ENCODE assay signal across 22 cellular contexts in the genomic region with DNA sequence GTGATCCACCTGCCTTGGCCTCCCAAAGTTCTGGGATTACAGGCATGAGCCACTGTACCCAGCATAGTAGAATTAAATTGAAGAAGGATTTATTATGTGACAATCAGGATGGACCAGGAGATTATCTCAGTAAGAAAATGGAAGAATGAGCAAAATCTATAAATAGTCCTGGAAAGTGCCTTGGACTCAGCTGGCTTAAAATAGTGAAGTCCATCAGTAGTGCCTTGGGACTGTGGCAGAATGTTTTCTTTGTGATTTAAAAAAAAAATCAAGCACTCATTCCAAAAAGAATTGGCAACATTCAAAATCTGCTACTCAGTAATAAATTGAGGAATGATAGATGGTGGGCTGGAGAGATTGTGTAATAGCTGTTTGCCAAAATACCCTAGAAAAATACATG. TPM values are rescaled to one million over a fixed set of nuclear protein-coding genes. Genes with fewer than 3 reads are reported as not detected.
DNase-seq lines count a peak whose midpoint lies in the region; ATAC-seq, FAIRE-seq and TF ChIP-seq lines count a peak whose summit lies in the region.
"Had no signal": no experiment of that assay in that cellular context is flagged by ENCODE, and none has a peak within 500 bp of the region (broad histone marks: within the 10 kb centered on the region; RNA-seq: fewer than 3 reads in every experiment).

No MANE protein-coding gene starts in this region.

- BruUV-seq in IMR-90 (replicated peaks; lab: Mats Ljungman, UMichigan) (no TSS peak), K562 (replicated peaks; lab: Mats Ljungman, UMichigan) (no TSS peak), A673 (replicated peaks; lab: Mats Ljungman, UMichigan) (no TSS peak)

- no peak overlapping the region for H3K4me2 ChIP-seq in IMR-90 (ENCODE audit: low read depth, low read length)
- H3K4me2 ChIP-seq in K562 (ENCODE audit: insufficient read depth, low read length) = no peak overlapping the region
- no peak overlapping the region for H3K4me2 ChIP-seq in Karpas-422 (ENCODE audit: low read depth, low read length, poor library complexity, severe bottlenecking)

- no peak overlapping the region for H2BK120ac ChIP-seq in IMR-90 (ENCODE audit: low read depth, low read length)

- TF ChIP-seq POLR2A in IMR-90 (IDR thresholded peaks at IDR 0.05; ENCODE audit: low read depth, low read length) (no peak), K562 (conservative IDR thresholded peaks at IDR 0.05) (no peak)

- no peak for TF ChIP-seq RAD21 in IMR-90 (IDR thresholded peaks at IDR 0.05; ENCODE audit: low read length)
- TF ChIP-seq RAD21 in K562 (CRISPR knock-in tag; conservative IDR thresholded peaks at IDR 0.05 in 1 of 2, IDR thresholded peaks at IDR 0.05 in 1 of 2) = no peak

- H3K9me3 ChIP-seq in IMR-90 (ENCODE audit: control insufficient read depth, insufficient read depth, low read length) = no peaks in the 10 kb centered on the region
- H3K9me3 ChIP-seq in K562 (replicated peaks; ENCODE audit: control insufficient read depth, insufficient read depth, low read depth, low read length) = no peaks in the 10 kb centered on the region
- no peaks in the 10 kb centered on the region for H3K9me3 ChIP-seq in tibial artery
- H3K9me3 ChIP-seq in Karpas-422 (ENCODE audit: low read length) = no peaks in the 10 kb centered on the region
- H3K9me3 ChIP-seq in A673 (ENCODE audit: low read depth, low read length, poor library complexity, severe bottlenecking) = no peaks in the 10 kb centered on the region
- H3K9me3 ChIP-seq: HAP-1 had no signal

- CTCF ChIA-PET in IMR-90 (lab: Yijun Ruan, JAX) = interaction anchor here (0.6 to 1.6 kb wide), 4 partner anchors 12 to 79 kb away, joined by 3 to 4 read pairs (median 3); no protein-coding TSS in a partner anchor
- CTCF ChIA-PET in K562 (lab: Yijun Ruan, JAX; ENCODE audit: low intra/inter-chr PET ratio) = interaction anchor here (0.6 to 1.0 kb wide), 2 partner anchors 161 to 679 kb away, joined by 3 read pairs; partner anchors contain the start of gene SOD2
- CTCF ChIA-PET in A673 (lab: Charles Lee) = no interaction called here

- H3K79me2 ChIP-seq in K562 (ENCODE audit: control insufficient read depth, insufficient read depth, low read length) (no peaks in the 10 kb centered on the region), Karpas-422 (ENCODE audit: low read length) (no peaks in the 10 kb centered on the region)

- H3K27ac ChIP-seq in IMR-90 (ENCODE audit: insufficient read depth, low read length) (no peak overlapping the region), K562 (ENCODE audit: extremely low read depth, low read depth, low read length) (no peak overlapping the region), tibial artery (peak overlapping the region; percentile 13 to 60), Karpas-422 (ENCODE audit: low read length) (no peak overlapping the region), A673 (ENCODE audit: low read depth, low read length, poor library complexity, severe bottlenecking) (no peak overlapping the region)
- H3K27ac ChIP-seq: C4-2B, GM23248, HL-60 had no signal

- H2AFZ ChIP-seq in IMR-90 (replicated peaks; ENCODE audit: low read length, poor library complexity) = no peak overlapping the region
- H2AFZ ChIP-seq in K562 (ENCODE audit: low read depth, low read length) = no peak overlapping the region
- H2AFZ ChIP-seq in Karpas-422 (ENCODE audit: low read length) = no peak overlapping the region
- H2AFZ ChIP-seq: GM23248 had no signal

- no peak overlapping the region for H2AK5ac ChIP-seq in IMR-90 (ENCODE audit: low read depth, low read length)

- no peak for FAIRE-seq in K562 (lab: Jason Lieb, UNC)
- FAIRE-seq: A204.1, D721Med, G401.6, GM12891 had no signal

- H3K4me1 ChIP-seq in IMR-90 (ENCODE audit: control insufficient read depth, insufficient read depth, low read length) (no peaks in the 10 kb centered on the region), K562 (replicated peaks in 1 of 2; ENCODE audit: control insufficient read depth in 2 of 2, insufficient read depth in 2 of 2, low read length in 2 of 2) (no peaks in the 10 kb centered on the region), tibial artery (peaks cover 0 to 37% (median 14%) of the 10 kb centered on the region in 4 donors), Karpas-422 (ENCODE audit: low read length) (no peaks in the 10 kb centered on the region), A673 (ENCODE audit: insufficient read depth, low read length, poor library complexity, severe bottlenecking) (no peaks in the 10 kb centered on the region)
- H3K4me1 ChIP-seq: Caco-2, HAP-1 had no signal

- no peak overlapping the region for H3K14ac ChIP-seq in IMR-90 (replicated peaks; ENCODE audit: low read depth, low read length)

- H3K9ac ChIP-seq in IMR-90 (ENCODE audit: low read depth, low read length) = no peak overlapping the region
- H3K9ac ChIP-seq in K562 (ENCODE audit: insufficient read depth in 1 of 2, low read depth in 2 of 2, low read length in 2 of 2) = no peak overlapping the region
- no peak overlapping the region for H3K9ac ChIP-seq in Karpas-422 (ENCODE audit: low read length)
- H3K9ac ChIP-seq: GM23248 had no signal

- TF ChIP-seq CTCF in IMR-90 (conservative IDR thresholded peaks at IDR 0.05; ENCODE audit: low read depth, low read length) (no peak), K562 (IDR thresholded peaks at IDR 0.05 in 2 of 3, conservative IDR thresholded peaks at IDR 0.05 in 1 of 3; ENCODE audit: insufficient read depth in 2 of 3, low read depth in 1 of 3, low read length in 3 of 3) (no peak), tibial artery (IDR thresholded peaks at IDR 0.05) (no peak), A673 (conservative IDR thresholded peaks at IDR 0.05; ENCODE audit: low read depth, low read length) (no peak)

- no peak overlapping the region for H2BK5ac ChIP-seq in IMR-90 (ENCODE audit: low read depth, low read length, poor library complexity, severe bottlenecking)

- POLR2A ChIA-PET in IMR-90 (lab: Charles Lee; ENCODE audit: unreplicated experiment) = no interaction called here
- POLR2A ChIA-PET in K562 (lab: Yijun Ruan, JAX) = interaction anchor here (0.5 to 0.9 kb wide), 3 partner anchors 9 to 35 kb away, joined by 3 to 9 read pairs (median 3); no protein-coding TSS in a partner anchor
- POLR2A ChIA-PET in A673 (lab: Charles Lee; ENCODE audit: low non-redundant PET) = no interaction called here

- no peak overlapping the region for H3K18ac ChIP-seq in IMR-90 (ENCODE audit: low read depth, low read length)

- intact Hi-C loops in IMR-90 (cut with micrococcal nuclease) = loop anchor here (2.0 kb wide), 1 partner anchor 163 kb away; no protein-coding TSS in a partner anchor
- intact Hi-C loops in K562 (cut with micrococcal nuclease) = loop anchor here (1.0 to 5.0 kb wide), 2 partner anchors 131 to 162 kb away; no protein-coding TSS in a partner anchor
- intact Hi-C loops in left ventricle myocardium superior (cut with micrococcal nuclease) = loop anchor here (10.0 kb wide), 1 partner anchor 91 kb away; no protein-coding TSS in a partner anchor
- intact Hi-C loops in tibial artery (cut with DNase I; ENCODE audit: low total_unique reads) = loop anchor here (5.0 kb wide), 1 partner anchor 161 kb away; the partner anchor contains the start of gene SOD2
- intact Hi-C loops in A673 (cut with micrococcal nuclease; ENCODE audit: unreplicated experiment) = loop anchor here (2.0 kb wide), 1 partner anchor 63 kb away; the partner anchor contains the start of gene MRPL18

- no peak for ATAC-seq in IMR-90 (ENCODE audit: low read depth)
- no peak for ATAC-seq in K562
- peak; percentile 66 for ATAC-seq in left ventricle myocardium superior

- H3K23ac ChIP-seq in IMR-90 (ENCODE audit: low read depth, low read length) = no peak overlapping the region

- no peak overlapping the region for H4K91ac ChIP-seq in IMR-90 (ENCODE audit: insufficient read depth, low read depth, low read length)

- H3K4ac ChIP-seq in IMR-90 (ENCODE audit: low read depth, low read length) = no peak overlapping the region

- H3K79me1 ChIP-seq in IMR-90 (ENCODE audit: low read depth in 1 of 2, low read length in 2 of 2) = no peaks in the 10 kb centered on the region

- H4K20me1 ChIP-seq in IMR-90 (ENCODE audit: insufficient read depth, low read length) = no peaks in the 10 kb centered on the region
- H4K20me1 ChIP-seq in K562 (replicated peaks; ENCODE audit: control insufficient read depth, insufficient read depth, low read length) = no peaks in the 10 kb centered on the region
- no peaks in the 10 kb centered on the region for H4K20me1 ChIP-seq in Karpas-422 (ENCODE audit: insufficient read depth, low read depth, low read length)

- no peak overlapping the region for H4K8ac ChIP-seq in IMR-90 (ENCODE audit: low read depth in 2 of 2, low read length in 2 of 2)

- H3K9me1 ChIP-seq in IMR-90 (ENCODE audit: insufficient read depth, low read length) (no peaks in the 10 kb centered on the region), K562 (ENCODE audit: control insufficient read depth, insufficient read depth, low read length) (no peaks in the 10 kb centered on the region)

- DNase-seq in IMR-90 = no peak
- DNase-seq in K562 (ENCODE audit: extremely low read depth in 1 of 4, low spot score in 3 of 4) = no peak
- no peak for DNase-seq in left ventricle myocardium superior
- DNase-seq in tibial artery = no peak
- DNase-seq in OCI-M2 (lab: John Stamatoyannopoulos, UW; ENCODE audit: unreplicated experiment) = no peak
- DNase-seq in Karpas-422 = no peak
- DNase-seq in A673 (ENCODE audit: low spot score) = no peak
- DNase-seq: AML-193; Caco-2; CD4-positive, alpha-beta T cell; GM23248 had no signal

- H3K4me3 ChIP-seq in IMR-90 (ENCODE audit: insufficient read depth, low read depth, low read length) (no peak overlapping the region), K562 (no peak overlapping the region), tibial artery (no peak overlapping the region), Karpas-422 (ENCODE audit: low read length) (no peak overlapping the region), A673 (ENCODE audit: low read depth, low read length, poor library complexity, severe bottlenecking) (no peak overlapping the region)
- H3K4me3 ChIP-seq: GM23248, HAP-1 had no signal

- H2BK15ac ChIP-seq in IMR-90 (ENCODE audit: low read depth, low read length) = no peak overlapping the region

- no peak overlapping the region for H3K56ac ChIP-seq in IMR-90 (ENCODE audit: extremely low read depth, insufficient read depth, low read length)

- H4K5ac ChIP-seq in IMR-90 (ENCODE audit: low read depth, low read length) = no peak overlapping the region

- H3K36me3 ChIP-seq in IMR-90 (ENCODE audit: control insufficient read depth, insufficient read depth, low read length) (no peaks in the 10 kb centered on the region), K562 (ENCODE audit: control insufficient read depth, insufficient read depth, low read length) (no peaks in the 10 kb centered on the region), tibial artery (no peaks in the 10 kb centered on the region), Karpas-422 (ENCODE audit: insufficient read depth, low read length) (no peaks in the 10 kb centered on the region), A673 (ENCODE audit: insufficient read depth, low read length, poor library complexity, severe bottlenecking) (no peaks in the 10 kb centered on the region)
- H3K36me3 ChIP-seq: HAP-1 had no signal

- TF ChIP-seq EP300 in K562 (IDR thresholded peaks at IDR 0.05; ENCODE audit: low read length) = no peak

- no peak overlapping the region for H2AK9ac ChIP-seq in IMR-90 (replicated peaks; ENCODE audit: low read depth, low read length, poor library complexity)

- in situ Hi-C loops in IMR-90 (cut with MboI; ENCODE audit: low sequenced_read_pairs) (loop anchor here (25.0 kb wide), 1 partner anchor 609 kb away; no protein-coding TSS in a partner anchor), K562 (cut with MboI) (no loop called here)

- H3K9me2 ChIP-seq in Karpas-422 (replicated peaks; ENCODE audit: insufficient read depth, low read length) = no peaks in the 10 kb centered on the region

- H3K27me3 ChIP-seq in IMR-90 (ENCODE audit: control insufficient read depth, insufficient read depth, low read length) = peaks cover 5% of the 10 kb centered on the region
- H3K27me3 ChIP-seq in K562 (ENCODE audit: control insufficient read depth in 2 of 2, insufficient read depth in 2 of 2, low read length in 2 of 2) = peaks cover 3 to 4% of the 10 kb centered on the region in 2 experiments; a peak in 4 of 5 replicates
- H3K27me3 ChIP-seq in tibial artery = no peaks in the 10 kb centered on the region
- no peaks in the 10 kb centered on the region for H3K27me3 ChIP-seq in Karpas-422 (ENCODE audit: low read length)
- H3K27me3 ChIP-seq in A673 (replicated peaks; ENCODE audit: insufficient read depth, low read depth, low read length, poor library complexity) = peaks cover 15% of the 10 kb centered on the region

- dilution Hi-C loops in IMR-90 (cut with HindIII; ENCODE audit: low sequenced_read_pairs, unreplicated experiment) = no loop called here

- H2BK20ac ChIP-seq in IMR-90 (ENCODE audit: low read depth, low read length) = no peak overlapping the region

RNA-seq across cellular contexts. Expression of gene MAS1, which starts 37.1 kb away (rescaled TPM):
- total RNA-seq in IMR-90 (2012; rRNA removed) (not detected in 2 replicates), K562 (2014; rRNA removed) (not detected in 2 replicates), K562 (2014; rRNA removed; fragmentation: Illumina TruSeq; extraction: Trizol) (not detected in 2 replicates), K562 (2015; rRNA removed; fragmentation: Illumina TruSeq; extraction: Trizol) (not detected in 2 replicates), K562 (2021) (not detected in 2 replicates), left ventricle myocardium superior (not detected), A673 (2021) (not detected in 2 replicates)
- polyA plus RNA-seq in IMR-90 (2012; rRNA removed) (under 0.01 TPM in 1 of 2 replicates, not detected in the other), K562 (2011; rRNA removed) (not detected in 2 replicates), K562 (2014; fragmentation: Illumina TruSeq; extraction: Trizol) (not detected in 2 replicates), K562 (2014; fragmentation: Nextera tagmentation; extraction: Ambion mirVana) (not detected), K562 (2014; rRNA removed) (not detected in 2 replicates)
- polyA plus RNA-seq in IMR-90 (2012; cell fraction: cytosol; rRNA removed) = not detected in 2 replicates
- not detected in 2 replicates for polyA plus RNA-seq in IMR-90 (2012; cell fraction: nucleus; rRNA removed; ENCODE audit: low replicate concordance)
- total RNA-seq in K562 (2011; cell fraction: chromatin; rRNA removed; ENCODE audit: low replicate concordance) = not detected in 2 replicates
- total RNA-seq in K562 (2011; cell fraction: nucleolus; rRNA removed) = not detected in 2 replicates
- not detected in 2 replicates for total RNA-seq in K562 (2011; cell fraction: nucleoplasm; rRNA removed)
- not detected in 2 replicates for polyA plus RNA-seq in K562 (2011; cell fraction: cytosol; rRNA removed)
- not detected in 2 replicates for polyA plus RNA-seq in K562 (2011; cell fraction: nucleus; rRNA removed)
- not detected in 2 replicates for polyA plus RNA-seq in K562 (2012)
- not detected in 2 replicates for polyA minus RNA-seq in K562 (2011; rRNA and poly(A)+ RNA removed)
- not detected in 2 replicates for polyA minus RNA-seq in K562 (2011; cell fraction: cytosol; rRNA and poly(A)+ RNA removed)
- not detected in 2 replicates for polyA minus RNA-seq in K562 (2011; cell fraction: nucleus; rRNA and poly(A)+ RNA removed)
- total RNA-seq in Karpas-422 (2014; rRNA removed; shearing (Covaris generic); ENCODE audit: low replicate concordance) = not detected in 2 replicates
- total RNA-seq: Caco-2; CD4-positive, alpha-beta T cell; GM23248; H4; HT1080 had no signal
- polyA plus RNA-seq: BJ, GM23248, IgD-negative memory B cell had no signal

RNA-seq across cellular contexts. Expression of gene PNLDC1, which starts 53.7 kb away (rescaled TPM):
- total RNA-seq in IMR-90 (2012; rRNA removed) = not detected in 2 replicates
- not detected in 2 replicates for polyA plus RNA-seq in IMR-90 (2012; rRNA removed)
- not detected in 2 replicates for polyA plus RNA-seq in IMR-90 (2012; cell fraction: cytosol; rRNA removed)
- not detected in 2 replicates for polyA plus RNA-seq in IMR-90 (2012; cell fraction: nucleus; rRNA removed; ENCODE audit: low replicate concordance)
- not detected in 2 replicates for total RNA-seq in K562 (2011; cell fraction: chromatin; rRNA removed; ENCODE audit: low replicate concordance)
- total RNA-seq in K562 (2011; cell fraction: nucleolus; rRNA removed) = not detected in 2 replicates
- not detected in 2 replicates for total RNA-seq in K562 (2011; cell fraction: nucleoplasm; rRNA removed)
- total RNA-seq in K562 (2014; rRNA removed) = not detected in 2 replicates
- total RNA-seq in K562 (2014; rRNA removed; fragmentation: Illumina TruSeq; extraction: Trizol) = not detected in 2 replicates
- not detected in 2 replicates for total RNA-seq in K562 (2015; rRNA removed; fragmentation: Illumina TruSeq; extraction: Trizol)
- total RNA-seq in K562 (2021) = not detected in 2 replicates
- not detected in 2 replicates for polyA plus RNA-seq in K562 (2011; rRNA removed)
- 0.12 TPM in 1 of 2 replicates, not detected in the other for polyA plus RNA-seq in K562 (2011; cell fraction: cytosol; rRNA removed)
- polyA plus RNA-seq in K562 (2011; cell fraction: nucleus; rRNA removed) = not detected in 2 replicates
- polyA plus RNA-seq in K562 (2012) = 0.04 and 0.28 TPM in 2 replicates
- polyA plus RNA-seq in K562 (2014; fragmentation: Illumina TruSeq; extraction: Trizol) = not detected in 2 replicates
- not detected for polyA plus RNA-seq in K562 (2014; fragmentation: Nextera tagmentation; extraction: Ambion mirVana)
- polyA plus RNA-seq in K562 (2014; rRNA removed) = 0.07 and 0.12 TPM in 2 replicates
- polyA minus RNA-seq in K562 (2011; rRNA and poly(A)+ RNA removed) = not detected in 2 replicates
- polyA minus RNA-seq in K562 (2011; cell fraction: cytosol; rRNA and poly(A)+ RNA removed) = not detected in 2 replicates
- polyA minus RNA-seq in K562 (2011; cell fraction: nucleus; rRNA and poly(A)+ RNA removed) = not detected in 2 replicates
- 0.17 TPM for total RNA-seq in left ventricle myocardium superior
- total RNA-seq in Karpas-422 (2014; rRNA removed; shearing (Covaris generic); ENCODE audit: low replicate concordance) = 0.11 TPM in 1 of 2 replicates, not detected in the other
- total RNA-seq in A673 (2021) = 0.58 TPM in 1 of 2 replicates, not detected in the other
- total RNA-seq: GM23248, H4, HT1080 had no signal
- polyA plus RNA-seq: BJ, GM23248 had no signal

Comparison
In these comparisons a context has a peak if more than half of its experiments do, and no peak if none do; other contexts are left out.
1. H3K27ac ChIP-seq: peak in tibial artery (2 of 2); none in IMR-90 (single experiment), K562 (single experiment), Karpas-422 (single experiment) and A673 (single experiment).